In genomic region chr5:56160723-56161445, GRCh38 we compare ENCODE assay signal across 19 cellular contexts.
DNase-seq lines count a peak whose midpoint lies in the region; ATAC-seq lines count a peak whose summit lies in the region.
"Had no signal": no experiment of that assay in that cellular context is flagged by ENCODE, and none has a peak within 500 bp of the region (broad histone marks: within the 10 kb centered on the region; RNA-seq: fewer than 3 reads in every experiment).

No MANE protein-coding gene starts in this region.

- peaks cover 85% of the 10 kb centered on the region for H3K4me1 Mint-ChIP-seq in activated naive CD4-positive, alpha-beta T cell treated with anti-CD3 and anti-CD28 coated beads, Interleukin-2, amount 10 ng/mL, durations not matched to agents 7 days and 5 days

- peak overlapping the region; percentile 98 for H3K27ac Mint-ChIP-seq in activated naive CD4-positive, alpha-beta T cell treated with anti-CD3 and anti-CD28 coated beads, Interleukin-2, amount 10 ng/mL, durations not matched to agents 7 days and 5 days
- H3K27ac Mint-ChIP-seq: activated B cell treated with CpG ODN at 0.5 μM for 24 hours; activated naive CD8-positive, alpha-beta T cell treated with anti-CD3 and anti-CD28 coated beads, Interleukin-2, amount 10 ng/mL, durations not matched to agents 7 days and 5 days; stimulated activated effector memory CD8-positive, alpha-beta T cell treated with anti-CD3 and anti-CD28 coated beads, Interleukin-12 subunit alpha, Interleukin-12 subunit beta, amount 100 ng/mL, for 72 hours had no signal

- no peaks in the 10 kb centered on the region for H3K9me3 Mint-ChIP-seq in activated naive CD4-positive, alpha-beta T cell treated with anti-CD3 and anti-CD28 coated beads, Interleukin-2, amount 10 ng/mL, durations not matched to agents 7 days and 5 days
- H3K9me3 Mint-ChIP-seq: activated B cell treated with CpG ODN at 0.5 μM for 24 hours; activated naive CD8-positive, alpha-beta T cell treated with anti-CD3 and anti-CD28 coated beads, Interleukin-2, amount 10 ng/mL, durations not matched to agents 7 days and 5 days; immature natural killer cell; stimulated activated effector memory CD8-positive, alpha-beta T cell treated with anti-CD3 and anti-CD28 coated beads, Interleukin-12 subunit alpha, Interleukin-12 subunit beta, amount 100 ng/mL, for 72 hours had no signal

- CTCF ChIA-PET in activated naive CD4-positive, alpha-beta T cell treated with anti-CD3 and anti-CD28 coated beads, Interleukin-2, amount 10 ng/mL, durations not matched to agents 7 days and 5 days (lab: Charles Lee): interaction anchor here (1.0 to 1.5 kb wide), 6 partner anchors 10 to 181 kb away, joined by 3 to 5 read pairs (median 4); no protein-coding TSS in a partner anchor

- peaks cover 30% of the 10 kb centered on the region for H3K36me3 Mint-ChIP-seq in activated naive CD4-positive, alpha-beta T cell treated with anti-CD3 and anti-CD28 coated beads, Interleukin-2, amount 10 ng/mL, durations not matched to agents 7 days and 5 days
- H3K36me3 Mint-ChIP-seq: activated naive CD8-positive, alpha-beta T cell treated with anti-CD3 and anti-CD28 coated beads, Interleukin-2, amount 10 ng/mL, durations not matched to agents 7 days and 5 days; immature natural killer cell; stimulated activated effector memory CD8-positive, alpha-beta T cell treated with anti-CD3 and anti-CD28 coated beads, Interleukin-12 subunit alpha, Interleukin-12 subunit beta, amount 100 ng/mL, for 72 hours had no signal

- peak overlapping the region; percentile 87 for H3K4me3 Mint-ChIP-seq in activated naive CD4-positive, alpha-beta T cell treated with anti-CD3 and anti-CD28 coated beads, Interleukin-2, amount 10 ng/mL, durations not matched to agents 7 days and 5 days
- H3K4me3 Mint-ChIP-seq: activated B cell treated with CpG ODN at 0.5 μM for 24 hours; activated naive CD8-positive, alpha-beta T cell treated with anti-CD3 and anti-CD28 coated beads, Interleukin-2, amount 10 ng/mL, durations not matched to agents 7 days and 5 days; immature natural killer cell; stimulated activated effector memory CD8-positive, alpha-beta T cell treated with anti-CD3 and anti-CD28 coated beads, Interleukin-12 subunit alpha, Interleukin-12 subunit beta, amount 100 ng/mL, for 72 hours had no signal

- DNase-seq in activated naive CD4-positive, alpha-beta T cell treated with anti-CD3 and anti-CD28 coated beads, Interleukin-2, amount 10 ng/mL, durations not matched to agents 7 days and 5 days: no peak
- DNase-seq in activated naive CD4-positive, alpha-beta T cell treated with Interleukin-2 at 50 U/mL for 16 hours: no peak
- peak; percentile 50 for DNase-seq in NCI-H2171 (lab: John Stamatoyannopoulos, UW)
- peak; percentile 64 for DNase-seq in islet precursor cell
- DNase-seq: activated B cell treated with CpG ODN at 0.5 μM for 24 hours; activated naive CD8-positive, alpha-beta T cell treated with anti-CD3 and anti-CD28 coated beads, Interleukin-2, amount 10 ng/mL, durations not matched to agents 7 days and 5 days; DMS153; heart left ventricle; immature natural killer cell; NCI-H1417; NCI-H2107; NCI-H526; pancreas; right lobe of liver had no signal

- no peaks in the 10 kb centered on the region for H3K27me3 Mint-ChIP-seq in activated naive CD4-positive, alpha-beta T cell treated with anti-CD3 and anti-CD28 coated beads, Interleukin-2, amount 10 ng/mL, durations not matched to agents 7 days and 5 days
- H3K27me3 Mint-ChIP-seq: activated naive CD8-positive, alpha-beta T cell treated with anti-CD3 and anti-CD28 coated beads, Interleukin-2, amount 10 ng/mL, durations not matched to agents 7 days and 5 days had no signal

- ATAC-seq in HG03196 (IDR thresholded peaks at IDR 0.05; ENCODE audit: unreplicated experiment) (no peak), HG03520 (IDR thresholded peaks at IDR 0.05; ENCODE audit: unreplicated experiment) (no peak), HG03039 (IDR thresholded peaks at IDR 0.05; ENCODE audit: unreplicated experiment) (no peak)
- ATAC-seq: heart left ventricle; Right ventricle myocardium inferior; stimulated activated effector memory CD8-positive, alpha-beta T cell treated with anti-CD3 and anti-CD28 coated beads, Interleukin-12 subunit alpha, Interleukin-12 subunit beta, amount 100 ng/mL, for 72 hours had no signal

Comparison
In these comparisons a context has a peak if more than half of its experiments do, and no peak if none do; other contexts are left out.
1. DNase-seq: peak in NCI-H2171 (single experiment) and islet precursor cell (single experiment); none in activated naive CD4-positive, alpha-beta T cell treated with anti-CD3 and anti-CD28 coated beads, Interleukin-2, amount 10 ng/mL, durations not matched to agents 7 days and 5 days (single experiment) and activated naive CD4-positive, alpha-beta T cell treated with Interleukin-2 at 50 U/mL for 16 hours (single experiment).